ENCODE assay signal across 28 cellular contexts in the genomic region with DNA sequence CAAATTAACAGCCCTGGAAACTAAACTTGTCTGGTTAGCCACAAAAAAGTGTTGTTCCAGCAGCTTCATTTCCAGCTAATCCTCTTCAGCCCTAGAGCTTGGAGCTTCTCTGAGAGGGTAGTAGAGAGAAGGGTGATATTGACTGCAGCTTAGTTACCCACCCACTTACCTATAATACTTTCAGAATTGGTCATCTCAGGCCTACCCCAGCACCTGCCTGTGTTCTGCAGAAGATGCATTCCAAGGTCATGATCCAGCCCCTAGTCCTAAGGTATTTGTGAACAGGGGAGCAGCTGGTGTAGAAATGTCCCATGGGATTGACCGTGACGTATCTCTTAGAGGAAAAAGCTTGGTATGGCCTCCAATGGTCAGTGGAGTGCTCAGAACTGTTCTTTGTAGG.
DNase-seq lines count a peak whose midpoint lies in the region; ATAC-seq, FAIRE-seq and TF ChIP-seq lines count a peak whose summit lies in the region.
"Had no signal": no experiment of that assay in that cellular context is flagged by ENCODE, and none has a peak within 500 bp of the region (broad histone marks: within the 10 kb centered on the region; RNA-seq: fewer than 3 reads in every experiment).

No MANE protein-coding gene starts in this region.

- no peaks in the 10 kb centered on the region for H3K36me3 ChIP-seq in bronchial epithelial cell (ENCODE audit: control insufficient read depth, insufficient read depth, low read length)
- H3K36me3 ChIP-seq: BLaER1, cardiac muscle cell, heart right ventricle, left ventricle myocardium inferior, suprapubic skin had no signal

- H3K4me3 Mint-ChIP-seq in stimulated activated naive CD8-positive, alpha-beta T cell treated with anti-CD3 and anti-CD28 coated beads, Interleukin-15, Interleukin-2, amounts not matched to agents 100 ng/mL and 50 ng/mL, for 24 hours = no peak overlapping the region
- H3K4me3 Mint-ChIP-seq: activated CD8-positive, alpha-beta T cell treated with anti-CD3 and anti-CD28 coated beads for 36 hours; T-helper 2 cell treated with Interferon-gamma antibody and Interleukin-4, amounts not matched to agents 5 μg/mL and 100 μg/mL, for 36 hours had no signal

- H3K36me3 Mint-ChIP-seq in stimulated activated naive CD8-positive, alpha-beta T cell treated with anti-CD3 and anti-CD28 coated beads, Interleukin-15, Interleukin-2, amounts not matched to agents 100 ng/mL and 50 ng/mL, for 24 hours (ENCODE audit: low read depth) = peaks cover 8% of the 10 kb centered on the region

- H3K27ac Mint-ChIP-seq in stimulated activated naive CD8-positive, alpha-beta T cell treated with anti-CD3 and anti-CD28 coated beads, Interleukin-15, Interleukin-2, amounts not matched to agents 100 ng/mL and 50 ng/mL, for 24 hours = peak overlapping the region; percentile 75
- H3K27ac Mint-ChIP-seq: T-helper 2 cell treated with Interferon-gamma antibody and Interleukin-4, amounts not matched to agents 5 μg/mL and 100 μg/mL, for 36 hours had no signal

- no peak for ATAC-seq in stimulated activated naive CD8-positive, alpha-beta T cell treated with anti-CD3 and anti-CD28 coated beads, Interleukin-15, Interleukin-2, amounts not matched to agents 100 U/mL and 50 U/mL, for 24 hours
- ATAC-seq in HG03460 (IDR thresholded peaks at IDR 0.05; ENCODE audit: unreplicated experiment) = peak; percentile 40
- ATAC-seq in HG03432 (IDR thresholded peaks at IDR 0.05; ENCODE audit: unreplicated experiment) = no peak
- ATAC-seq: activated CD8-positive, alpha-beta T cell treated with anti-CD3 and anti-CD28 coated beads for 36 hours; heart right ventricle; sciatic nerve had no signal

- H3K27me3 Mint-ChIP-seq in stimulated activated naive CD8-positive, alpha-beta T cell treated with anti-CD3 and anti-CD28 coated beads, Interleukin-15, Interleukin-2, amounts not matched to agents 100 ng/mL and 50 ng/mL, for 24 hours = no peaks in the 10 kb centered on the region
- H3K27me3 Mint-ChIP-seq: activated CD8-positive, alpha-beta T cell treated with anti-CD3 and anti-CD28 coated beads for 36 hours had no signal

- peaks cover 47% of the 10 kb centered on the region for H3K4me1 Mint-ChIP-seq in stimulated activated naive CD8-positive, alpha-beta T cell treated with anti-CD3 and anti-CD28 coated beads, Interleukin-15, Interleukin-2, amounts not matched to agents 100 ng/mL and 50 ng/mL, for 24 hours (ENCODE audit: low read depth)

- no peaks in the 10 kb centered on the region for H3K9me3 Mint-ChIP-seq in stimulated activated naive CD8-positive, alpha-beta T cell treated with anti-CD3 and anti-CD28 coated beads, Interleukin-15, Interleukin-2, amounts not matched to agents 100 ng/mL and 50 ng/mL, for 24 hours
- H3K9me3 Mint-ChIP-seq: activated CD8-positive, alpha-beta T cell treated with anti-CD3 and anti-CD28 coated beads for 36 hours; T-helper 2 cell treated with Interferon-gamma antibody and Interleukin-4, amounts not matched to agents 5 μg/mL and 100 μg/mL, for 36 hours had no signal

- no peak overlapping the region for H3K4me3 ChIP-seq in bronchial epithelial cell (ENCODE audit: low read depth, low read length)
- H3K4me3 ChIP-seq: BLaER1, cardiac muscle cell, heart right ventricle, left ventricle myocardium inferior, SK-N-MC, suprapubic skin had no signal

- FAIRE-seq in bronchial epithelial cell (lab: Jason Lieb, UNC) (no peak), GM12892 (lab: Jason Lieb, UNC) (no peak)
- FAIRE-seq: urothelium cell line had no signal

- no peak for TF ChIP-seq CTCF in bronchial epithelial cell (IDR thresholded peaks at IDR 0.05; ENCODE audit: insufficient read depth, low read length, severe bottlenecking)

- no peak for TF ChIP-seq POLR2A in GM12892 (IDR thresholded peaks at IDR 0.05; ENCODE audit: low read depth, low read length)

- no peaks in the 10 kb centered on the region for H3K27me3 ChIP-seq in bronchial epithelial cell (ENCODE audit: control insufficient read depth, insufficient read depth, low read length)
- H3K27me3 ChIP-seq: BLaER1, cardiac muscle cell, heart right ventricle, suprapubic skin had no signal

- no peak for DNase-seq in stimulated activated naive CD8-positive, alpha-beta T cell treated with anti-CD3 and anti-CD28 coated beads, Interleukin-15, Interleukin-2, amounts not matched to agents 100 U/mL and 50 U/mL, for 24 hours
- DNase-seq in bronchial epithelial cell (ENCODE audit: low read depth) (peak; percentile 68), GM12892 (ENCODE audit: insufficient read length) (no peak), islet precursor cell (no peak), Kasumi-1 (lab: John Stamatoyannopoulos, UW) (no peak)
- DNase-seq: ACHN; activated CD8-positive, alpha-beta T cell treated with anti-CD3 and anti-CD28 coated beads for 36 hours; activated naive CD4-positive, alpha-beta T cell treated with Interleukin-2 at 50 U/mL for 16 hours; activated T-cell treated with anti-CD3 and anti-CD28 coated beads for 4 hours; amygdala; Caco-2; dermis blood vessel endothelial cell; DMS79 treated with DMSO at 0.1 percent for 48 hours; HCEC 1CT; heart right ventricle; left ventricle myocardium inferior; NCI-H2081 treated with DMSO at 0.1 percent for 48 hours; stimulated activated CD8-positive, alpha-beta memory T cell treated with anti-CD3 and anti-CD28 coated beads, Interleukin-4, amount 100 ng/mL, for 48 hours had no signal
